In genomic region chr11:79953629-79954028, GRCh38 we compare ENCODE assay signal across 25 cellular contexts.
"Had no signal": no experiment of that assay in that cellular context is flagged by ENCODE, and none has a peak within 500 bp of the region (broad histone marks: within the 10 kb centered on the region; RNA-seq: fewer than 3 reads in every experiment).

No MANE protein-coding gene starts in this region.

- DNase-seq: activated CD4-positive, alpha-beta T cell treated with anti-CD3 and anti-CD28 coated beads for 4 hours; activated CD4-positive, alpha-beta T cell treated with anti-CD3 and anti-CD28 coated beads, Interleukin-2, amount 50 U/mL, for 4 hours; activated CD8-positive, alpha-beta memory T cell treated with anti-CD3 and anti-CD28 coated beads, Interleukin-2, amount 50 U/mL, for 48 hours; activated CD8-positive, alpha-beta T cell treated with anti-CD3 and anti-CD28 coated beads, Interleukin-2, amount 10 ng/mL, durations not matched to agents 7 days and 5 days; activated naive CD4-positive, alpha-beta T cell treated with anti-CD3 and anti-CD28 coated beads, Interleukin-2, amount 50 U/mL, for 16 hours; activated naive CD8-positive, alpha-beta T cell treated with anti-CD3 and anti-CD28 coated beads, Interleukin-2, amount 10 ng/mL, durations not matched to agents 7 days and 5 days; activated T-cell treated with anti-CD3 and anti-CD28 coated beads, Interleukin-2, amount 50 U/mL, for 1 hour; adrenal gland; aorta; central memory CD4-positive, alpha-beta T cell; KG1; NCI-H1092 treated with DMSO at 0.1 percent for 48 hours; NCI-H1417 treated with DMSO at 0.1 percent for 48 hours; NCI-H1694; NCI-H2029 treated with DMSO at 0.1 percent for 48 hours; NCI-H345; NCI-H510A; NCI-H526 treated with DMSO at 0.1 percent for 48 hours; NK-92 treated with Interleukin-12 subunit alpha and Interleukin-12 subunit beta, amount 100 ng/mL, for 24 hours; RPMI8226; T-cell; T-helper 2 cell; T1000 had no signal

- H3K36me3 ChIP-seq: adrenal gland had no signal

- H3K4me1 ChIP-seq: adrenal gland had no signal

- H3K4me1 Mint-ChIP-seq: activated naive CD8-positive, alpha-beta T cell treated with anti-CD3 and anti-CD28 coated beads, Interleukin-2, amount 10 ng/mL, durations not matched to agents 7 days and 5 days; T-cell had no signal

- H3K27me3 ChIP-seq: adrenal gland had no signal

- H3K4me3 ChIP-seq: adrenal gland, SK-N-MC had no signal

- H3K27ac ChIP-seq: adrenal gland, SK-N-MC had no signal

- H3K36me3 Mint-ChIP-seq: activated naive CD8-positive, alpha-beta T cell treated with anti-CD3 and anti-CD28 coated beads, Interleukin-2, amount 10 ng/mL, durations not matched to agents 7 days and 5 days; T-cell had no signal

- ATAC-seq: activated CD8-positive, alpha-beta T cell treated with anti-CD3 and anti-CD28 coated beads, Interleukin-2, amount 10 ng/mL, durations not matched to agents 7 days and 5 days; Right ventricle myocardium inferior; T-cell had no signal

- H3K27ac Mint-ChIP-seq: activated CD8-positive, alpha-beta T cell treated with anti-CD3 and anti-CD28 coated beads, Interleukin-2, amount 10 ng/mL, durations not matched to agents 7 days and 5 days; activated naive CD8-positive, alpha-beta T cell treated with anti-CD3 and anti-CD28 coated beads, Interleukin-2, amount 10 ng/mL, durations not matched to agents 7 days and 5 days; T-cell had no signal

- H3K4me3 Mint-ChIP-seq: activated CD8-positive, alpha-beta T cell treated with anti-CD3 and anti-CD28 coated beads, Interleukin-2, amount 10 ng/mL, durations not matched to agents 7 days and 5 days; activated naive CD8-positive, alpha-beta T cell treated with anti-CD3 and anti-CD28 coated beads, Interleukin-2, amount 10 ng/mL, durations not matched to agents 7 days and 5 days; T-cell had no signal

- H3K9me3 ChIP-seq: adrenal gland had no signal

- H3K27me3 Mint-ChIP-seq: activated naive CD8-positive, alpha-beta T cell treated with anti-CD3 and anti-CD28 coated beads, Interleukin-2, amount 10 ng/mL, durations not matched to agents 7 days and 5 days; T-cell had no signal
